Comparison of ENCODE assay signal across 25 cellular contexts in the genomic region with DNA sequence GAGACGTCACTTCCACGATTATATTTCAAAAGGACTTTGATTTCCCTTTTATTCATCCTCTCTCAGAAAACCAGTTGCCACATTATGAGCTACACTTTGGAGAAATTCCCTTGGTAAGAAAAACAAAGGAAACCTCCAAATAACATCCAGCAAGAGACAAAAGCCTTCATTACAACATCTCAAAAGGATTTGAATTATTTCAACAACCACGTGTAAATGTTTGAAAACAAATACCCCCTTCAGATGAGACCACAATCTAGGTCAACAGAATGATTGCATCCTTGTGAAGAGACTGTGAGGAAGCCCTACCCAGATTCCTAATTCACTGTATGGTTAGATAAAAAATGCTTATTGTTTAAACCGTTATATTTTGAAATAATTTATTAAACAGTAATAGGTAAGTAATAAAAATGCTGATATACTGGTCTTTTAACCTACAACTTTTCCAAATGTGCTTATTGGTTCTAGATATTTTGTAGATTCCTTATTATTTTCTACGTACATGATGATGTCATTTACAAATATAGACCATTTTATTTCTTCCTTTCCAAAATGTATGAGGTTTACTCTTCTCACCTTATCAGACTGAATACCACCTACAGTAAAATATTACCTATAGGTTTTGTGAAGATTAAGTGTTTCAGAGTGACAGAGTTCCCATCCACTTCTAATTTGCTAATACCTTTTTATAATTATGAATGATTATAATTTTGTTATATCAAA.
"Had no signal": no experiment of that assay in that cellular context is flagged by ENCODE, and none has a peak within 500 bp of the region (broad histone marks: within the 10 kb centered on the region; RNA-seq: fewer than 3 reads in every experiment).

No MANE protein-coding gene starts in this region.

- DNase-seq: activated CD4-positive, alpha-beta T cell treated with anti-CD3 and anti-CD28 coated beads, Interleukin-2, amount 50 U/mL, for 4 hours; activated CD4-positive, CD25-positive, alpha-beta regulatory T cell treated with anti-CD3 and anti-CD28 coated beads, Interleukin-2, amount 50 U/mL, for 72 hours; activated naive CD4-positive, alpha-beta T cell treated with anti-CD3 and anti-CD28 coated beads for 36 hours; activated T-cell treated with anti-CD3 and anti-CD28 coated beads, Interleukin-2, amount 50 U/mL, for 1 hour; cortex of kidney; effector CD4-positive, alpha-beta T cell; gastrocnemius medialis; heart left ventricle; islet precursor cell; mammary epithelial cell; mucosa of descending colon; naive thymus-derived CD4-positive, alpha-beta T cell; posterior cingulate gyrus; small intestine; stimulated activated CD4-positive, alpha-beta T cell treated with anti-CD3 and anti-CD28 coated beads, Interleukin-4, amount 100 ng/mL, for 4 hours; stimulated activated CD8-positive, alpha-beta memory T cell treated with anti-CD3 and anti-CD28 coated beads, Interleukin-4, amount 100 ng/mL, for 48 hours; stimulated activated naive CD4-positive, alpha-beta T cell treated with Interleukin-2 at 50 U/mL for 16 hours; substantia nigra; T-cell; T1000; transverse colon had no signal

- H3K4me1 ChIP-seq: gastrocnemius medialis, heart left ventricle, right atrium auricular region, transverse colon had no signal

- H3K27me3 Mint-ChIP-seq: brain; central memory CD8-positive, alpha-beta T cell; naive thymus-derived CD4-positive, alpha-beta T cell; T-cell had no signal

- H3K27ac ChIP-seq: gastrocnemius medialis, heart left ventricle, right atrium auricular region, transverse colon had no signal

- H3K9me3 ChIP-seq: gastrocnemius medialis, transverse colon had no signal

- H3K27ac Mint-ChIP-seq: activated naive CD4-positive, alpha-beta T cell treated with anti-CD3 and anti-CD28 coated beads for 36 hours; activated T-helper 2 cell treated with anti-CD3 and anti-CD28 coated beads, Interferon-gamma antibody, Interleukin-2, Interleukin-4, amounts not matched to agents 10 μg/mL and 5 μg/mL and 100 μg/mL, durations not matched to agents 14 hours and 24 hours and 36 hours; brain; naive thymus-derived CD4-positive, alpha-beta T cell; T-cell had no signal

- H3K4me3 Mint-ChIP-seq: activated naive CD4-positive, alpha-beta T cell treated with anti-CD3 and anti-CD28 coated beads for 36 hours; brain; central memory CD8-positive, alpha-beta T cell; naive thymus-derived CD4-positive, alpha-beta T cell; T-cell had no signal

- H3K4me1 Mint-ChIP-seq: brain; central memory CD8-positive, alpha-beta T cell; naive thymus-derived CD4-positive, alpha-beta T cell; T-cell had no signal

- H3K36me3 ChIP-seq: gastrocnemius medialis, heart left ventricle, right atrium auricular region, transverse colon had no signal

- H3K27me3 ChIP-seq: gastrocnemius medialis, heart left ventricle, right atrium auricular region, transverse colon had no signal

- H3K36me3 Mint-ChIP-seq: brain; naive thymus-derived CD4-positive, alpha-beta T cell; T-cell had no signal

- H3K4me3 ChIP-seq: gastrocnemius medialis, heart left ventricle, mucosa of descending colon, right atrium auricular region, transverse colon had no signal
